1 cellular context compared by ENCODE assay signal in genomic region chr3:47381317-47382157, GRCh38.
TF ChIP-seq lines count a peak whose summit lies in the region.

No MANE protein-coding gene starts in this region.

TF ChIP-seq in HepG2, 621 proteins besides CTCF, POLR2A, EP300 and RAD21 (continued from another document and continues in another):
- TF ChIP-seq REST (IDR thresholded peaks at IDR 0.05; ENCODE audit: borderline replicate concordance in 1 of 2, low read depth in 1 of 2, low read length in 2 of 2) (no peak), ZNF564 (CRISPR knock-in tag; IDR thresholded peaks at IDR 0.05) (0 out of 2 replicates have a peak, but pooled peaks have one; percentile 47), LBX2 (CRISPR knock-in tag; IDR thresholded peaks at IDR 0.05; ENCODE audit: borderline replicate concordance) (no peak), MTF2 (CRISPR knock-in tag; IDR thresholded peaks at IDR 0.05; ENCODE audit: borderline replicate concordance) (no peak), ZNF616 (CRISPR knock-in tag; IDR thresholded peaks at IDR 0.05; ENCODE audit: low read depth) (no peak), HHEX (CRISPR knock-in tag; IDR thresholded peaks at IDR 0.05) (no peak), PCBP2 (optimal IDR thresholded peaks at IDR 0.05; ENCODE audit: low read depth, low read length, poor library complexity, severe bottlenecking) (no peak), CCDC6 (CRISPR knock-in tag; IDR thresholded peaks at IDR 0.05) (0 out of 2 replicates have a peak, but pooled peaks have one; percentile 10), HNF4G (IDR thresholded peaks at IDR 0.05; ENCODE audit: borderline replicate concordance, low read depth, low read length) (no peak), HNF4G (CRISPR knock-in tag; IDR thresholded peaks at IDR 0.05; ENCODE audit: borderline replicate concordance, low read depth) (no peak), NFE2L1 (CRISPR knock-in tag; IDR thresholded peaks at IDR 0.05; ENCODE audit: borderline replicate concordance) (no peak), EEA1 (CRISPR knock-in tag; IDR thresholded peaks at IDR 0.05; ENCODE audit: borderline replicate concordance) (no peak), CBFB (CRISPR knock-in tag; IDR thresholded peaks at IDR 0.05) (no peak), MAZ (IDR thresholded peaks at IDR 0.05; ENCODE audit: borderline replicate concordance, low read depth, low read length) (no peak), MAZ (CRISPR knock-in tag; IDR thresholded peaks at IDR 0.05; ENCODE audit: low read depth) (peak; percentile 48; the same call in 1 of the 2 replicates), TMF1 (CRISPR knock-in tag; IDR thresholded peaks at IDR 0.05; ENCODE audit: low read depth) (no peak), TCF7L2 (IDR thresholded peaks at IDR 0.05; ENCODE audit: low read depth, low read length) (no peak), RBAK (CRISPR knock-in tag; IDR thresholded peaks at IDR 0.05) (no peak), SIX4 (CRISPR knock-in tag; IDR thresholded peaks at IDR 0.05) (no peak), ZNF891 (CRISPR knock-in tag; IDR thresholded peaks at IDR 0.05) (no peak), RBM39 (IDR thresholded peaks at IDR 0.05; ENCODE audit: low read depth, low read length, poor library complexity, severe bottlenecking) (no peak), ZNF788 (CRISPR knock-in tag; IDR thresholded peaks at IDR 0.05; ENCODE audit: borderline replicate concordance) (no peak; the same call in 1 of the 2 replicates), PITX1 (CRISPR knock-in tag; IDR thresholded peaks at IDR 0.05) (no peak; the same call in 1 of the 2 replicates), SMC3 (IDR thresholded peaks at IDR 0.05; ENCODE audit: low read length) (no peak), ZNF292 (CRISPR knock-in tag; IDR thresholded peaks at IDR 0.05; ENCODE audit: borderline replicate concordance, low read depth) (no peak), MNT (IDR thresholded peaks at IDR 0.05) (no peak), ZFP82 (CRISPR knock-in tag; IDR thresholded peaks at IDR 0.05; ENCODE audit: borderline replicate concordance) (0 out of 2 replicates have a peak, but pooled peaks have one; percentile 14), MAFF (IDR thresholded peaks at IDR 0.05; ENCODE audit: low read depth, low read length) (no peak), ZBTB21 (CRISPR knock-in tag; IDR thresholded peaks at IDR 0.05) (no peak), PATZ1 (CRISPR knock-in tag; IDR thresholded peaks at IDR 0.05) (no peak; the same call in 1 of the 2 replicates), NFKB2 (CRISPR knock-in tag; IDR thresholded peaks at IDR 0.05; ENCODE audit: borderline replicate concordance) (no peak), KDM5A (IDR thresholded peaks at IDR 0.05; ENCODE audit: borderline replicate concordance, low read length) (no peak), ZNF10 (CRISPR knock-in tag; IDR thresholded peaks at IDR 0.05; ENCODE audit: borderline replicate concordance, low read depth) (no peak), ZNF713 (CRISPR knock-in tag; IDR thresholded peaks at IDR 0.05) (no peak), HDAC6 (IDR thresholded peaks at IDR 0.05; ENCODE audit: low read depth, low read length) (no peak), ZNF317 (CRISPR knock-in tag; IDR thresholded peaks at IDR 0.05) (peak; percentile 81; the same call in 1 of the 2 replicates), IRF2 (CRISPR knock-in tag; IDR thresholded peaks at IDR 0.05) (no peak), ZNF816 (CRISPR knock-in tag; IDR thresholded peaks at IDR 0.05; ENCODE audit: borderline replicate concordance) (no peak), ZBTB10 (CRISPR knock-in tag; IDR thresholded peaks at IDR 0.05; ENCODE audit: borderline replicate concordance) (no peak), NKX3-1 (CRISPR knock-in tag; IDR thresholded peaks at IDR 0.05) (no peak), SRSF1 (optimal IDR thresholded peaks at IDR 0.05; ENCODE audit: low read depth, low read length) (no peak), ZBTB8A (CRISPR knock-in tag; IDR thresholded peaks at IDR 0.05; ENCODE audit: borderline replicate concordance, low read depth) (no peak), IKZF5 (CRISPR knock-in tag; IDR thresholded peaks at IDR 0.05) (no peak; the same call in none of the 2 replicates), MXD4 (CRISPR knock-in tag; IDR thresholded peaks at IDR 0.05) (peak; percentile 50; the same call in 1 of the 2 replicates), MAFK (conservative IDR thresholded peaks at IDR 0.05 in 1 of 2, IDR thresholded peaks at IDR 0.05 in 1 of 2; ENCODE audit: low read length in 2 of 2) (no peak), SMAD9 (CRISPR knock-in tag; IDR thresholded peaks at IDR 0.05) (no peak), RELA (CRISPR knock-in tag; IDR thresholded peaks at IDR 0.05) (no peak), SIN3B (IDR thresholded peaks at IDR 0.05; ENCODE audit: low read length) (no peak), ZNF609 (CRISPR knock-in tag; IDR thresholded peaks at IDR 0.05; ENCODE audit: borderline replicate concordance) (no peak), ZNF672 (CRISPR knock-in tag; IDR thresholded peaks at IDR 0.05) (no peak), PHF21A (CRISPR knock-in tag; IDR thresholded peaks at IDR 0.05) (no peak), ZNF230 (CRISPR knock-in tag; IDR thresholded peaks at IDR 0.05) (no peak)
